ENCODE assay signal across 30 cellular contexts in the genomic region with DNA sequence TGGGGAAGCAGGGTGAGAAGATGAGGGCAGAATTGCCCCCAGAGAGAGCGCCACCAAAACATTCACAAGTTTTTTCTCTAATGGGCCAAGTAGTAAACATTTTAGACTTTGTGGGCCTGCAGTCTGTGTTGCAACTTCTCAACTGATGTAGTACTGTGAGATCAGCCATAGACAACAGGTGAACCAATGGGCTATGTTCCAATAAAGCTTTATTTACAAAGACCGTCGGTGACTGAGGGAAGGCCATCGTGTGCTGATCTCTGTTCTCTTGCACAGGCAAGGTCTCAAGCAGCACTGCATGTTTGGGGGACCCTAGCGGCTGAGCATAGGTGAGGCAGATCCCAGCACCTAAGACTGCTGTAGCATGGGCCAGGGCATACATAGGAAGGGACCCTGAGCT.
"Had no signal": no experiment of that assay in that cellular context is flagged by ENCODE, and none has a peak within 500 bp of the region (broad histone marks: within the 10 kb centered on the region; RNA-seq: fewer than 3 reads in every experiment).

No MANE protein-coding gene starts in this region.

- DNase-seq: activated CD4-positive, alpha-beta memory T cell treated with anti-CD3 and anti-CD28 coated beads for 36 hours; activated CD4-positive, alpha-beta T cell treated with anti-CD3 and anti-CD28 coated beads for 36 hours; activated CD4-positive, alpha-beta T cell treated with anti-CD3 and anti-CD28 coated beads, Interleukin-2, amount 10 ng/mL, durations not matched to agents 24 days and 14 days; activated CD4-positive, CD25-positive, alpha-beta regulatory T cell; activated CD4-positive, CD25-positive, alpha-beta regulatory T cell treated with anti-CD3 and anti-CD28 coated beads, Interleukin-2, amount 50 U/mL, for 72 hours; activated CD8-positive, alpha-beta memory T cell treated with anti-CD3 and anti-CD28 coated beads, Interleukin-2, amount 10 ng/mL, durations not matched to agents 7 days and 5 days; activated CD8-positive, alpha-beta memory T cell treated with anti-CD3 and anti-CD28 coated beads, Interleukin-2, amount 50 U/mL, for 4 hours; activated CD8-positive, alpha-beta T cell treated with anti-CD3 and anti-CD28 coated beads, Interleukin-2, amount 10 ng/mL, durations not matched to agents 7 days and 5 days; activated effector memory CD4-positive, alpha-beta T cell treated with Interleukin-2 at 50 U/mL for 16 hours; activated gamma-delta T cell treated with Interleukin-2 at 50 U/mL for 16 hours; activated naive CD4-positive, alpha-beta T cell treated with anti-CD3 and anti-CD28 coated beads, Interleukin-2, amount 50 U/mL, for 16 hours; activated naive CD4-positive, alpha-beta T cell treated with Interleukin-2 at 50 U/mL for 16 hours; activated T-cell treated with anti-CD3 and anti-CD28 coated beads, Interleukin-2, amount 50 U/mL, for 24 hours; activated T-cell treated with anti-CD3 and anti-CD28 coated beads, Interleukin-2, amount 50 U/mL, for 72 hours; amniotic stem cell; brain microvascular endothelial cell; esophagus squamous epithelium; foreskin melanocyte; T-helper 2 cell had no signal

- H3K4me1 ChIP-seq: gastroesophageal sphincter had no signal

- H3K27ac ChIP-seq: brain microvascular endothelial cell, coronary artery, epithelial cell of prostate, esophagus squamous epithelium, gastroesophageal sphincter had no signal

- H3K9me3 Mint-ChIP-seq: activated CD4-positive, alpha-beta memory T cell treated with anti-CD3 and anti-CD28 coated beads for 36 hours; activated CD4-positive, alpha-beta T cell treated with anti-CD3 and anti-CD28 coated beads, Interleukin-2, amount 10 ng/mL, durations not matched to agents 24 days and 14 days; activated T-cell treated with anti-CD3 and anti-CD28 coated beads, Interleukin-2, amount 50 U/mL, for 24 hours; central memory CD8-positive, alpha-beta T cell; dendritic cell treated with granulocyte-macrophage colony-stimulating factor and Interleukin-4, amounts not matched to agents 40 ng/mL and 50 ng/mL, for 4 days had no signal

- H3K4me3 ChIP-seq: coronary artery, dorsolateral prefrontal cortex, esophagus squamous epithelium, gastroesophageal sphincter had no signal

- H3K9me3 ChIP-seq: esophagus squamous epithelium had no signal

- H3K27ac Mint-ChIP-seq: activated CD4-positive, alpha-beta memory T cell treated with anti-CD3 and anti-CD28 coated beads for 36 hours; activated CD4-positive, alpha-beta T cell treated with anti-CD3 and anti-CD28 coated beads for 36 hours; activated CD4-positive, alpha-beta T cell treated with anti-CD3 and anti-CD28 coated beads, Interleukin-2, amount 10 ng/mL, durations not matched to agents 24 days and 14 days; activated CD8-positive, alpha-beta memory T cell treated with anti-CD3 and anti-CD28 coated beads, Interleukin-2, amount 10 ng/mL, durations not matched to agents 7 days and 5 days; activated CD8-positive, alpha-beta T cell treated with anti-CD3 and anti-CD28 coated beads, Interleukin-2, amount 10 ng/mL, durations not matched to agents 7 days and 5 days; activated naive CD8-positive, alpha-beta T cell; activated T-cell treated with anti-CD3 and anti-CD28 coated beads, Interleukin-2, amount 50 U/mL, for 24 hours; activated T-cell treated with anti-CD3 and anti-CD28 coated beads, Interleukin-2, amount 50 U/mL, for 72 hours; dendritic cell treated with granulocyte-macrophage colony-stimulating factor and Interleukin-4, amounts not matched to agents 40 ng/mL and 50 ng/mL, for 4 days had no signal

- H3K27me3 ChIP-seq: brain microvascular endothelial cell, esophagus squamous epithelium, gastroesophageal sphincter had no signal

- FAIRE-seq: astrocyte, bronchial epithelial cell, endometrium, endothelial cell of umbilical vein had no signal

- H3K4me3 Mint-ChIP-seq: activated CD4-positive, alpha-beta memory T cell treated with anti-CD3 and anti-CD28 coated beads for 36 hours; activated CD4-positive, alpha-beta T cell treated with anti-CD3 and anti-CD28 coated beads for 36 hours; activated CD4-positive, alpha-beta T cell treated with anti-CD3 and anti-CD28 coated beads, Interleukin-2, amount 10 ng/mL, durations not matched to agents 24 days and 14 days; activated CD8-positive, alpha-beta memory T cell treated with anti-CD3 and anti-CD28 coated beads, Interleukin-2, amount 10 ng/mL, durations not matched to agents 7 days and 5 days; activated CD8-positive, alpha-beta T cell treated with anti-CD3 and anti-CD28 coated beads, Interleukin-2, amount 10 ng/mL, durations not matched to agents 7 days and 5 days; activated naive CD8-positive, alpha-beta T cell; activated T-cell treated with anti-CD3 and anti-CD28 coated beads, Interleukin-2, amount 50 U/mL, for 24 hours; activated T-cell treated with anti-CD3 and anti-CD28 coated beads, Interleukin-2, amount 50 U/mL, for 72 hours; central memory CD8-positive, alpha-beta T cell; dendritic cell treated with granulocyte-macrophage colony-stimulating factor and Interleukin-4, amounts not matched to agents 40 ng/mL and 50 ng/mL, for 4 days had no signal

- H3K36me3 Mint-ChIP-seq: activated CD8-positive, alpha-beta memory T cell treated with anti-CD3 and anti-CD28 coated beads, Interleukin-2, amount 10 ng/mL, durations not matched to agents 7 days and 5 days had no signal

- ATAC-seq: activated CD4-positive, alpha-beta T cell treated with anti-CD3 and anti-CD28 coated beads for 36 hours; activated CD8-positive, alpha-beta memory T cell treated with anti-CD3 and anti-CD28 coated beads, Interleukin-2, amount 10 ng/mL, durations not matched to agents 7 days and 5 days; activated CD8-positive, alpha-beta T cell treated with anti-CD3 and anti-CD28 coated beads, Interleukin-2, amount 10 ng/mL, durations not matched to agents 7 days and 5 days; activated T-cell treated with anti-CD3 and anti-CD28 coated beads, Interleukin-2, amount 50 U/mL, for 72 hours; gastroesophageal sphincter had no signal

- H3K36me3 ChIP-seq: brain microvascular endothelial cell had no signal

- H3K4me1 Mint-ChIP-seq: activated CD4-positive, alpha-beta T cell treated with anti-CD3 and anti-CD28 coated beads for 36 hours; activated CD4-positive, alpha-beta T cell treated with anti-CD3 and anti-CD28 coated beads, Interleukin-2, amount 10 ng/mL, durations not matched to agents 24 days and 14 days; activated CD8-positive, alpha-beta memory T cell treated with anti-CD3 and anti-CD28 coated beads, Interleukin-2, amount 10 ng/mL, durations not matched to agents 7 days and 5 days; central memory CD8-positive, alpha-beta T cell had no signal

- H3K27me3 Mint-ChIP-seq: activated CD4-positive, alpha-beta memory T cell treated with anti-CD3 and anti-CD28 coated beads for 36 hours; activated CD4-positive, alpha-beta T cell treated with anti-CD3 and anti-CD28 coated beads for 36 hours; activated CD4-positive, alpha-beta T cell treated with anti-CD3 and anti-CD28 coated beads, Interleukin-2, amount 10 ng/mL, durations not matched to agents 24 days and 14 days; activated CD8-positive, alpha-beta memory T cell treated with anti-CD3 and anti-CD28 coated beads, Interleukin-2, amount 10 ng/mL, durations not matched to agents 7 days and 5 days; activated naive CD8-positive, alpha-beta T cell; activated T-cell treated with anti-CD3 and anti-CD28 coated beads, Interleukin-2, amount 50 U/mL, for 24 hours; central memory CD8-positive, alpha-beta T cell; dendritic cell treated with granulocyte-macrophage colony-stimulating factor and Interleukin-4, amounts not matched to agents 40 ng/mL and 50 ng/mL, for 4 days had no signal
